In genomic region chr3:176872771-176873209, GRCh38 we compare ENCODE assay signal across 8 cellular contexts.
DNase-seq lines count a peak whose midpoint lies in the region; ATAC-seq, FAIRE-seq and TF ChIP-seq lines count a peak whose summit lies in the region.

No MANE protein-coding gene starts in this region.

- H3K4me1 ChIP-seq in H9 (ENCODE audit: insufficient read depth, low read length) (no peaks in the 10 kb centered on the region; the same call in 1 of the 2 replicates), keratinocyte (ENCODE audit: control insufficient read depth, extremely low read depth, insufficient read depth, low read length) (peaks cover 3% of the 10 kb centered on the region)

- no peak overlapping the region for H3K14ac ChIP-seq in H9 (ENCODE audit: insufficient read depth, low read length)

- no CpG with 5 or more reads among the region's 4 CpGs for WGBS in H9 (ENCODE audit: extremely low coverage, insufficient read length, low lambda C conversion rate)

- no peak overlapping the region for H4K91ac ChIP-seq in H9 (ENCODE audit: insufficient read length, low read depth, low read length)

- H2AK5ac ChIP-seq in H9 (ENCODE audit: insufficient read length, low read length), result no peak overlapping the region

- no peaks in the 10 kb centered on the region for H4K20me1 ChIP-seq in H9 (ENCODE audit: control insufficient read depth, insufficient read depth, insufficient read length)
- no peaks in the 10 kb centered on the region for H4K20me1 ChIP-seq in keratinocyte (ENCODE audit: control insufficient read depth, extremely low read depth, insufficient read depth, low read length)

- H2AFZ ChIP-seq in H9 (ENCODE audit: low read length) (no peak overlapping the region), keratinocyte (ENCODE audit: control insufficient read depth, low read length) (peak overlapping the region; percentile 69)

- peak overlapping the region; percentile 2 for H4K5ac ChIP-seq in H9 (ENCODE audit: insufficient read length, low read depth, low read length)

- H3K56ac ChIP-seq in H9 (ENCODE audit: insufficient read length, low read depth, low read length), result no peak overlapping the region

- no peaks in the 10 kb centered on the region for H3K27me3 Mint-ChIP-seq in H9 (ENCODE audit: low read depth)
- peaks cover 0 to 5% of the 10 kb centered on the region in 2 donors for H3K27me3 Mint-ChIP-seq in T-cell

- POLR2A ChIA-PET in T-cell (lab: Charles Lee), result no interaction called here

- no peaks in the 10 kb centered on the region for H3K36me3 ChIP-seq in keratinocyte (ENCODE audit: control insufficient read depth in 2 of 2, extremely low read depth in 1 of 2, insufficient read depth in 2 of 2, low read length in 2 of 2)

- FAIRE-seq in GM12892 (lab: Jason Lieb, UNC) (peak; percentile 90), keratinocyte (lab: Jason Lieb, UNC) (peak; percentile 59)

- no peak overlapping the region for H2BK120ac ChIP-seq in H9 (ENCODE audit: low read depth, low read length, poor library complexity, severe bottlenecking)

- no peak overlapping the region for H2BK5ac ChIP-seq in H9 (ENCODE audit: insufficient read length, low read length)

- H3K79me2 ChIP-seq in H9 (ENCODE audit: insufficient read depth, low read length) (no peaks in the 10 kb centered on the region), keratinocyte (ENCODE audit: control insufficient read depth, insufficient read depth, low read length) (no peaks in the 10 kb centered on the region)

- no peaks in the 10 kb centered on the region for H3K79me1 ChIP-seq in H9 (ENCODE audit: insufficient read depth, low read depth, low read length, poor library complexity, severe bottlenecking)

- no peak overlapping the region for H2BK15ac ChIP-seq in H9 (ENCODE audit: low read depth, low read length)

- CTCF ChIA-PET in T-cell (lab: Charles Lee), result interaction anchor here (0.5 to 2.6 kb wide), 10 partner anchors 65 to 1513 kb away, joined by 3 to 25 read pairs (median 6); no protein-coding TSS in a partner anchor

- no peak overlapping the region for H3K4me3 ChIP-seq in astrocyte of the spinal cord (ENCODE audit: low read depth, low read length)
- H3K4me3 ChIP-seq in keratinocyte (ENCODE audit: control insufficient read depth in 2 of 3, extremely low read depth in 1 of 3, insufficient read depth in 2 of 3, low read depth in 1 of 3, low read length in 3 of 3), result no peak overlapping the region

- TF ChIP-seq POLR2A in GM12892 (IDR thresholded peaks at IDR 0.05; ENCODE audit: low read depth, low read length), result no peak

- peaks cover 5 to 10% of the 10 kb centered on the region in 2 experiments for H3K4me1 Mint-ChIP-seq in H9
- peaks cover 6 to 7% (median 7%) of the 10 kb centered on the region in 3 donors for H3K4me1 Mint-ChIP-seq in T-cell

- no peak overlapping the region for H2BK20ac ChIP-seq in H9 (ENCODE audit: low read depth, low read length, poor library complexity, severe bottlenecking)

- no peak overlapping the region for H3T11ph ChIP-seq in H9 (ENCODE audit: low read length)

- ATAC-seq in T-cell (replicated peaks in 1 of 4), result peak; percentile 70 to 79 (median 72)

- DNase-seq in GM12892 (ENCODE audit: insufficient read length), result no peak
- peak; percentile 73 for DNase-seq in H9
- peak in 29 of 34 experiments; percentile 16 to 62 (median 36) for DNase-seq in T-cell
- DNase-seq in astrocyte of the spinal cord (ENCODE audit: low read depth, low spot score), result peak; percentile 56
- no peak for DNase-seq in keratinocyte (ENCODE audit: low read depth, low spot score)
- peak; percentile 31 for DNase-seq in stimulated activated CD4-positive, alpha-beta T cell treated with anti-CD3 and anti-CD28 coated beads, Interleukin-2, amount 100 ng/mL, for 4 hours (ENCODE audit: low read depth)
- DNase-seq in NCI-H2196 treated with DMSO at 0.1 percent for 48 hours (lab: John Stamatoyannopoulos, UW; ENCODE audit: unreplicated experiment), result no peak

- H3K4me3 Mint-ChIP-seq in H9 (no peak overlapping the region; a peak in 1 of 5 replicates), T-cell (no peak overlapping the region)

- H3K36me3 Mint-ChIP-seq in H9 (ENCODE audit: insufficient read depth in 1 of 3, low read depth in 3 of 3) (peaks cover 5 to 23% (median 12%) of the 10 kb centered on the region in 3 experiments), T-cell (no peaks in the 10 kb centered on the region)

- H3K9ac ChIP-seq in H9 (ENCODE audit: extremely low read depth, insufficient read length, low read length) (no peak overlapping the region), keratinocyte (ENCODE audit: control insufficient read depth, extremely low read depth, insufficient read depth, low read length) (no peak overlapping the region)

- H3K23ac ChIP-seq in H9 (ENCODE audit: insufficient read length, low read depth, low read length), result no peak overlapping the region

- H4K8ac ChIP-seq in H9 (replicated peaks; ENCODE audit: insufficient read length, low read depth, low read length), result no peak overlapping the region

- H3K9me3 ChIP-seq in H9 (ENCODE audit: control insufficient read depth, low read depth, low read length) (no peaks in the 10 kb centered on the region), keratinocyte (ENCODE audit: control insufficient read depth, low read depth, low read length) (no peaks in the 10 kb centered on the region)

- no peaks in the 10 kb centered on the region for H3K23me2 ChIP-seq in H9 (ENCODE audit: insufficient read length, low read depth, low read length, poor library complexity, severe bottlenecking)

- no peak overlapping the region for H3K18ac ChIP-seq in H9 (ENCODE audit: insufficient read length, low read depth, low read length)

- H3K9me1 ChIP-seq in keratinocyte (ENCODE audit: control insufficient read depth, extremely low read depth, insufficient read depth, low read length), result no peaks in the 10 kb centered on the region

- H3K27ac ChIP-seq in H9 (ENCODE audit: insufficient read length, low read depth, low read length), result no peak overlapping the region
- no peak overlapping the region for H3K27ac ChIP-seq in keratinocyte (ENCODE audit: control insufficient read depth, insufficient read depth, low read length)

- in situ Hi-C loops in astrocyte of the spinal cord (cut with HindIII; ENCODE audit: low sequenced_read_pairs), result no loop called here

- no peak overlapping the region for H3K4ac ChIP-seq in H9 (ENCODE audit: low read depth, low read length)

- dilution Hi-C loops in keratinocyte (cut with MboI; ENCODE audit: extremely low pct_ligation_motif_present, low sequenced_read_pairs), result no loop called here

- H3K27ac Mint-ChIP-seq in H9 (no peak overlapping the region; a peak in 1 of 7 replicates), T-cell (peak overlapping the region in 1 of 2 donors; percentile 44)

- H3K9me3 Mint-ChIP-seq in H9 (peaks cover 6 to 21% of the 10 kb centered on the region in 2 experiments), T-cell (peaks cover 4 to 14% (median 5%) of the 10 kb centered on the region in 3 donors)

- H3K4me2 ChIP-seq in H9 (ENCODE audit: insufficient read depth, insufficient read length, low read length), result no peak overlapping the region
- H3K4me2 ChIP-seq in keratinocyte (ENCODE audit: control insufficient read depth, extremely low read depth, insufficient read depth, low read depth, low read length), result no peak overlapping the region

- TF ChIP-seq CTCF in H9 (conservative IDR thresholded peaks at IDR 0.05), result peak; percentile 83
- TF ChIP-seq CTCF in LNCAP (IDR thresholded peaks at IDR 0.05), result peak; percentile 85
- peak; percentile 89 for TF ChIP-seq CTCF in astrocyte of the spinal cord (IDR thresholded peaks at IDR 0.05; ENCODE audit: low read depth, low read length)
- peak; percentile 85 to 94 (median 92) for TF ChIP-seq CTCF in keratinocyte (optimal IDR thresholded peaks at IDR 0.05 in 1 of 3, IDR thresholded peaks at IDR 0.05 in 1 of 3, conservative IDR thresholded peaks at IDR 0.05 in 1 of 3; ENCODE audit: extremely low read depth in 1 of 3, insufficient read depth in 2 of 3, low read length in 3 of 3)

- H3K27me3 ChIP-seq in H9 (ENCODE audit: insufficient read depth, low read length) (no peaks in the 10 kb centered on the region), keratinocyte (ENCODE audit: control insufficient read depth, extremely low read depth, insufficient read depth, low read length) (no peaks in the 10 kb centered on the region)

- H2BK12ac ChIP-seq in H9 (ENCODE audit: insufficient read length, low read depth, low read length), result no peak overlapping the region

Comparison
In these comparisons a context has a peak if more than half of its experiments do, and no peak if none do; other contexts are left out.
1. DNase-seq: peak in H9 (single experiment), T-cell (29 of 34), astrocyte of the spinal cord (single experiment) and stimulated activated CD4-positive, alpha-beta T cell treated with anti-CD3 and anti-CD28 coated beads, Interleukin-2, amount 100 ng/mL, for 4 hours (single experiment); none in GM12892 (single experiment), keratinocyte (single experiment) and NCI-H2196 treated with DMSO at 0.1 percent for 48 hours (single experiment).
2. Peak in every context shown above with its lines, with median percentiles within 50 percentile points of each other: CTCF ChIP-seq.